ENCODE assay signal across 15 cellular contexts in the genomic region with DNA sequence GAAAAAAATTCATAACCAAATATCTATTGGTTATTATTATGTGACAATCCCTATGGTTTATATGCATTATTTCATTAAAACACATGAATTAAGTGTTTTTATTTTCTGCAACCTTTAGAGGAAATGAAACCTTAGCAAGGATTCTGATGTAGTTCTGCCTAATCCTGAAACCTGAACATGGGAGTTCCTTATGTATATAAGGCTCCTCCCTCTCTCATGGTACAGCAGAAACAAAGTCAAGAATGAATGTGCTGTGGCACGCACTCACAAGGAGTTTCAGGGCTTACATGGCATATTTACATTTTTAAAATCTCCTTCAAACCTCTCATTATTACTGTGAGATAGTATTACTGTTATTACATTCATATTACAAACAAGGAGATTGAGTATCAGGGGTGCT.
DNase-seq lines count a peak whose midpoint lies in the region; ATAC-seq, FAIRE-seq and TF ChIP-seq lines count a peak whose summit lies in the region.
"Had no signal": no experiment of that assay in that cellular context is flagged by ENCODE, and none has a peak within 500 bp of the region (broad histone marks: within the 10 kb centered on the region; RNA-seq: fewer than 3 reads in every experiment).

No MANE protein-coding gene starts in this region.

- DNase-seq in CD1c-positive myeloid dendritic cell (ENCODE audit: extremely low spot score): peak; percentile 66
- DNase-seq in kidney: no peak
- DNase-seq in iPS-NIHi11 (ENCODE audit: low spot score): no peak
- no peak for DNase-seq in left colon
- no peak for DNase-seq in 8988T
- DNase-seq: activated CD4-positive, alpha-beta T cell treated with anti-CD3 and anti-CD28 coated beads, Interleukin-2, amount 10 ng/mL, durations not matched to agents 7 days and 5 days; glutamatergic neuron; NCI-H1694; upper lobe of left lung had no signal

- H3K9me3 ChIP-seq in kidney (ENCODE audit: control insufficient read depth in 1 of 2, low read length in 2 of 2): peaks cover 0 to 6% of the 10 kb centered on the region in 2 donors
- H3K9me3 ChIP-seq: A549 had no signal

- intact Hi-C loops in kidney (cut with DNase I) (no loop called here), left colon (cut with DNase I, micrococcal nuclease) (no loop called here)

- H3K9ac ChIP-seq in kidney (ENCODE audit: low read length in 2 of 2): no peak overlapping the region

- H3K36me3 ChIP-seq in kidney (ENCODE audit: control insufficient read depth in 1 of 2, insufficient read depth in 2 of 2, low read length in 2 of 2): no peaks in the 10 kb centered on the region
- H3K36me3 ChIP-seq: upper lobe of left lung had no signal

- FAIRE-seq in kidney (lab: Jason Lieb, UNC): no peak
- FAIRE-seq: A549, D721Med, small intestine had no signal

- H3K27ac ChIP-seq in kidney (ENCODE audit: low read depth in 2 of 2, low read length in 2 of 2): no peak overlapping the region
- H3K27ac ChIP-seq: A549, upper lobe of left lung had no signal

- H3K4me1 ChIP-seq in kidney (ENCODE audit: control insufficient read depth in 1 of 2, insufficient read depth in 1 of 2, low read depth in 1 of 2, low read length in 2 of 2): no peaks in the 10 kb centered on the region
- H3K4me1 ChIP-seq: A549, upper lobe of left lung had no signal

- no peak overlapping the region for H3K4me3 ChIP-seq in kidney (ENCODE audit: low read length in 2 of 2)
- H3K4me3 ChIP-seq: A549, upper lobe of left lung had no signal

- ATAC-seq in GM19372 (IDR thresholded peaks at IDR 0.05; ENCODE audit: low read depth, unreplicated experiment): peak; percentile 60
- ATAC-seq in HG02678 (IDR thresholded peaks at IDR 0.05; ENCODE audit: unreplicated experiment): peak; percentile 75
- peak; percentile 80 for ATAC-seq in HG03520 (IDR thresholded peaks at IDR 0.05; ENCODE audit: unreplicated experiment)
- ATAC-seq in left colon: no peak
- ATAC-seq: A549 had no signal

- TF ChIP-seq CTCF in kidney (IDR thresholded peaks at IDR 0.05; ENCODE audit: borderline replicate concordance, extremely low read depth, insufficient read depth): no peak
